1 cellular context compared by ENCODE assay signal in genomic region chr22:24201681-24202590, GRCh38.
TF ChIP-seq lines count a peak whose summit lies in the region.

No MANE protein-coding gene starts in this region.

TF ChIP-seq in IMR-90, 13 proteins besides CTCF, POLR2A, EP300 and RAD21:
- TF ChIP-seq MAZ (IDR thresholded peaks at IDR 0.05; ENCODE audit: borderline replicate concordance, low read depth, low read length) = no peak
- TF ChIP-seq BHLHE40 (IDR thresholded peaks at IDR 0.05; ENCODE audit: low read depth, low read length) = no peak
- TF ChIP-seq RCOR1 (IDR thresholded peaks at IDR 0.05; ENCODE audit: insufficient replicate concordance, low read length) = no peak
- TF ChIP-seq USF2 (IDR thresholded peaks at IDR 0.05; ENCODE audit: low read depth, low read length) = no peak
- TF ChIP-seq FOS (IDR thresholded peaks at IDR 0.05; ENCODE audit: low read depth, low read length) = no peak
- no peak for TF ChIP-seq RFX5 (IDR thresholded peaks at IDR 0.05; ENCODE audit: low read depth, low read length)
- TF ChIP-seq ELK1 (IDR thresholded peaks at IDR 0.05; ENCODE audit: borderline replicate concordance, low read depth, low read length) = no peak
- no peak for TF ChIP-seq SMC3 (IDR thresholded peaks at IDR 0.05; ENCODE audit: low read depth, low read length)
- TF ChIP-seq CEBPB (IDR thresholded peaks at IDR 0.05; ENCODE audit: low read depth, low read length) = no peak
- TF ChIP-seq MAFK (IDR thresholded peaks at IDR 0.05; ENCODE audit: low read depth, low read length) = no peak
- no peak for TF ChIP-seq MXI1 (IDR thresholded peaks at IDR 0.05; ENCODE audit: borderline replicate concordance, low read depth, low read length)
- no peak for TF ChIP-seq CHD1 (IDR thresholded peaks at IDR 0.05; ENCODE audit: low read depth, low read length)
- no peak for TF ChIP-seq NFE2L2 (IDR thresholded peaks at IDR 0.05; ENCODE audit: low read depth, low read length)
